In the genomic region with DNA sequence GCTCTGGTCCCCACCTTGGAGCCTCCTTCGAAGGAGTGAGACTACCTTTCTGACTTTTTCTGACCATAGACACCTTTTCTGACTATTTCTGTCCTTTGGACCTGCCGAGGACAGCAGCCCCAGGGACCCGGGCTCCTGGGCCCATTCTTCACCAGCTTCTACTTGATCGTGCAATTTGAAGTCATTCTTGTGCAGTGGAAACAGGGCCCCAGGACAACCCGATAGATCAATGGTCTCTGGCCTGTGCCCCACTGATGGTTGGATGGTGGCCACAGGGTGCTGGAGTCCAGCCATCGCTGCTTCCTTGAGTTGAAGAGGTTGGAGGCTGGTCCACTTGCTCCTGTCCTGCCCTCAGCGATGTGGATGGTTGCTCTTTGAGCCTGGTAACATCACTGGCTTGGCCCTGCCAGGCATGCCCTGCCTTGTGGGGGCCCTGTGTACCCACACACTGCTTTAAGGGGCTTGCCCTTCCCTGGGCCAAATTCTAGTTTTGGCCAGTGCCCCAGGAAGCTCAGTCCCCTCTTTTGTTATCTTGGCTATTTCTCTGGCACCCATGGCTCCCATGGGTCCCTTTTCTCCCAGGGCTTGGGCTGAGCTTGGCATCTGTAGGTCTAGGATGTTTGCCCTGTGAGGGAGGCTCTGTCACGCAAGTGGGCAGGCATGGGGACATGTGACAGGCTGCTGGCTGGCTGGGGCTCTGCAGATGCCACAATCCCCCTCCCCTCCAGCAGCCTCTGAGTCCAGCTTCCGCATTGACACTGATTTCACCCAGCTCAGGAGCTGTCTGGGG, we compare ENCODE assay signal across 28 cellular contexts.
"Had no signal": no experiment of that assay in that cellular context is flagged by ENCODE, and none has a peak within 500 bp of the region (broad histone marks: within the 10 kb centered on the region; RNA-seq: fewer than 3 reads in every experiment).

No MANE protein-coding gene starts in this region.

- H3K4me1 ChIP-seq: colonic mucosa, esophagus squamous epithelium, foreskin keratinocyte, gastrocnemius medialis, gastroesophageal sphincter, heart left ventricle, heart right ventricle had no signal

- H3K36me3 ChIP-seq: colonic mucosa, esophagus squamous epithelium, gastrocnemius medialis, gastroesophageal sphincter, heart left ventricle, heart right ventricle had no signal

- FAIRE-seq: colon, endometrium, endothelial cell of umbilical vein, frontal cortex had no signal

- H3K4me3 ChIP-seq: colonic mucosa, coronary artery, dorsolateral prefrontal cortex, esophagus squamous epithelium, gastrocnemius medialis, gastroesophageal sphincter, heart left ventricle, heart right ventricle had no signal

- H3K27me3 Mint-ChIP-seq: dendritic cell treated with granulocyte-macrophage colony-stimulating factor and Interleukin-4, amounts not matched to agents 40 ng/mL and 50 ng/mL, for 4 days; effector memory CD8-positive, alpha-beta T cell had no signal

- DNase-seq: colonic mucosa; cortex of kidney; dermis blood vessel endothelial cell; dorsolateral prefrontal cortex; effector CD4-positive, alpha-beta T cell; effector CD8-positive, alpha-beta T cell; effector memory CD4-positive, alpha-beta T cell; effector memory CD8-positive, alpha-beta T cell; endodermal cell; erythroblast; esophagus squamous epithelium; foreskin fibroblast; foreskin keratinocyte; foreskin melanocyte; gastrocnemius medialis; glutamatergic neuron; head of caudate nucleus; heart left ventricle; heart right ventricle had no signal

- H3K4me3 Mint-ChIP-seq: dendritic cell treated with granulocyte-macrophage colony-stimulating factor and Interleukin-4, amounts not matched to agents 40 ng/mL and 50 ng/mL, for 4 days; effector memory CD8-positive, alpha-beta T cell; endodermal cell had no signal

- H3K9me3 ChIP-seq: colonic mucosa, gastrocnemius medialis had no signal

- H3K27me3 ChIP-seq: colonic mucosa, esophagus squamous epithelium, foreskin keratinocyte, gastrocnemius medialis, gastroesophageal sphincter, heart left ventricle, heart right ventricle had no signal

- H3K27ac ChIP-seq: colonic mucosa, coronary artery, dorsolateral prefrontal cortex, epithelial cell of prostate, esophagus squamous epithelium, foreskin keratinocyte, gastrocnemius medialis, gastroesophageal sphincter, heart left ventricle, heart right ventricle had no signal

- H3K27ac Mint-ChIP-seq: dendritic cell treated with granulocyte-macrophage colony-stimulating factor and Interleukin-4, amounts not matched to agents 40 ng/mL and 50 ng/mL, for 4 days; effector memory CD8-positive, alpha-beta T cell; endodermal cell had no signal

- ATAC-seq: effector memory CD8-positive, alpha-beta T cell; esophagus mucosa; foreskin keratinocyte; gastrocnemius medialis; gastroesophageal sphincter; heart left ventricle; heart right ventricle had no signal

- H3K4me1 Mint-ChIP-seq: endodermal cell had no signal
